10 cellular contexts compared by ENCODE assay signal in genomic region chr10:100826661-100826982, GRCh38.
DNase-seq lines count a peak whose midpoint lies in the region; ATAC-seq and TF ChIP-seq lines count a peak whose summit lies in the region.
"Had no signal": no experiment of that assay in that cellular context is flagged by ENCODE, and none has a peak within 500 bp of the region (broad histone marks: within the 10 kb centered on the region; RNA-seq: fewer than 3 reads in every experiment).

No MANE protein-coding gene starts in this region.

- H3K9me3 Mint-ChIP-seq in activated naive CD4-positive, alpha-beta T cell treated with anti-CD3 and anti-CD28 coated beads, Interleukin-2, amount 10 ng/mL, durations not matched to agents 7 days and 5 days: no peaks in the 10 kb centered on the region

- peak overlapping the region; percentile 14 for H3K4me3 Mint-ChIP-seq in activated naive CD4-positive, alpha-beta T cell treated with anti-CD3 and anti-CD28 coated beads, Interleukin-2, amount 10 ng/mL, durations not matched to agents 7 days and 5 days

- H3K27ac ChIP-seq in dorsolateral prefrontal cortex (no peak overlapping the region), mesodermal cell (ENCODE audit: low read depth, low read length, severe bottlenecking) (no peak overlapping the region), upper lobe of right lung (no peak overlapping the region)

- H3K27ac Mint-ChIP-seq in activated naive CD4-positive, alpha-beta T cell treated with anti-CD3 and anti-CD28 coated beads, Interleukin-2, amount 10 ng/mL, durations not matched to agents 7 days and 5 days: no peak overlapping the region

- peak overlapping the region in 58 of 59 donors; percentile 7 to 62 (median 40) for H3K4me3 ChIP-seq in dorsolateral prefrontal cortex
- H3K4me3 ChIP-seq in mesodermal cell (ENCODE audit: extremely low read depth, insufficient read depth, low read length, poor library complexity, severe bottlenecking): peak overlapping the region; percentile 33
- H3K4me3 ChIP-seq in upper lobe of right lung: peak overlapping the region; percentile 37

- H3K27me3 Mint-ChIP-seq in activated naive CD4-positive, alpha-beta T cell treated with anti-CD3 and anti-CD28 coated beads, Interleukin-2, amount 10 ng/mL, durations not matched to agents 7 days and 5 days: peaks cover 97% of the 10 kb centered on the region

- H3K4me1 ChIP-seq in mesodermal cell (ENCODE audit: control insufficient read depth, insufficient read depth, low read length, poor library complexity, severe bottlenecking) (peaks cover 29% of the 10 kb centered on the region), upper lobe of right lung (peaks cover 19% of the 10 kb centered on the region)

- TF ChIP-seq CTCF in dorsolateral prefrontal cortex (IDR thresholded peaks at IDR 0.05 in 54 of 56, conservative IDR thresholded peaks at IDR 0.05 in 2 of 56; ENCODE audit: low read depth in 1 of 56, partially characterized antibody in 56 of 56) (no peak), upper lobe of right lung (IDR thresholded peaks at IDR 0.05) (no peak)

- DNase-seq in activated naive CD4-positive, alpha-beta T cell treated with anti-CD3 and anti-CD28 coated beads, Interleukin-2, amount 10 ng/mL, durations not matched to agents 7 days and 5 days: no peak
- DNase-seq in activated naive CD4-positive, alpha-beta T cell (lab: John Stamatoyannopoulos, UW): no peak
- DNase-seq in dorsolateral prefrontal cortex (no peak), upper lobe of right lung (no peak), cerebellar cortex (ENCODE audit: low spot score) (no peak), T-helper 9 cell (no peak), NCI-H1048 (lab: John Stamatoyannopoulos, UW) (no peak)
- DNase-seq: effector CD4-positive, alpha-beta T cell; kidney glomerular epithelial cell had no signal

- peaks cover 11 to 99% (median 87%) of the 10 kb centered on the region in 45 donors for H3K27me3 ChIP-seq in dorsolateral prefrontal cortex
- H3K27me3 ChIP-seq in upper lobe of right lung: peaks cover 88% of the 10 kb centered on the region

- H3K9me3 ChIP-seq in mesodermal cell (ENCODE audit: control insufficient read depth, low read length) (no peaks in the 10 kb centered on the region), upper lobe of right lung (no peaks in the 10 kb centered on the region)

- peaks cover 32% of the 10 kb centered on the region for H3K4me1 Mint-ChIP-seq in activated naive CD4-positive, alpha-beta T cell treated with anti-CD3 and anti-CD28 coated beads, Interleukin-2, amount 10 ng/mL, durations not matched to agents 7 days and 5 days

- intact Hi-C loops in dorsolateral prefrontal cortex (cut with DNase I): no loop called here
- intact Hi-C loops in upper lobe of right lung (cut with DNase I): no loop called here

- peak; percentile 22 for ATAC-seq in upper lobe of right lung

- H3K36me3 ChIP-seq in mesodermal cell (ENCODE audit: control insufficient read depth, insufficient read depth, low read length) (no peaks in the 10 kb centered on the region), upper lobe of right lung (no peaks in the 10 kb centered on the region)

- WGBS in mesodermal cell (ENCODE audit: insufficient coverage in 2 of 2), 2 experiments: 4 to 8% methylated on average over 23 to 39 of the region's 41 CpGs

- peaks cover 4% of the 10 kb centered on the region for H3K36me3 Mint-ChIP-seq in activated naive CD4-positive, alpha-beta T cell treated with anti-CD3 and anti-CD28 coated beads, Interleukin-2, amount 10 ng/mL, durations not matched to agents 7 days and 5 days

- CTCF ChIA-PET in activated naive CD4-positive, alpha-beta T cell treated with anti-CD3 and anti-CD28 coated beads, Interleukin-2, amount 10 ng/mL, durations not matched to agents 7 days and 5 days (lab: Charles Lee): no interaction called here
